ENCODE assay signal across 9 cellular contexts in the genomic region with DNA sequence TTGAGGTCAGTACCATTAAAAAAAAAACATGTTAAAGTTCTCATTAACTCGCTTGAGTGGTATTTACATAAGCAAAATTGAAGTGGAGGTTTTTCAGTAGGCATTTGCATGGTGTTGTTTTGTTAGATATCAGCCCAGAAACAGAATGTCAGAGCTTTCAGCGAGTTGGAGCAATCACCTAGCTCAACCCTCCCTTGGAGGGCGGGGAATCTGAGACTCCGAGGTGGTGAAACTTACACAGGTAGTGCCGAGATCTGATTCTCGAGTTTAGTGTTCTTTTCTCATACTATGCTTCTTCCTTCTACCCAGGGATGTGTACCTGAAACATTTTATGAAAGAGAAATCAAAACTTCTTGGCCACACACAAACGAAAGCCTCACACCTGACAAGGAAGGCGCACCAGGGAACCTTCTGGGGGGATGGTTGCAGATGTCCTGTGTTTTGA. TPM values are rescaled to one million over a fixed set of nuclear protein-coding genes. Genes with fewer than 3 reads are reported as not detected.
A peak's percentile ranks its signal among the peaks of the same experiment; 100 is the strongest.
DNase-seq lines count a peak whose midpoint lies in the region; ATAC-seq, FAIRE-seq and TF ChIP-seq lines count a peak whose summit lies in the region.
"Had no signal": no experiment of that assay in that cellular context is flagged by ENCODE, and none has a peak within 500 bp of the region (broad histone marks: within the 10 kb centered on the region; RNA-seq: fewer than 3 reads in every experiment).

No MANE protein-coding gene starts in this region.

- H4K20me1 ChIP-seq in endothelial cell of umbilical vein (replicated peaks; ENCODE audit: control insufficient read depth, extremely low read depth, insufficient read depth, low read length): peaks cover 2% of the 10 kb centered on the region

- no peaks in the 10 kb centered on the region for H3K27me3 ChIP-seq in endothelial cell of umbilical vein (ENCODE audit: control insufficient read depth in 2 of 2, insufficient read depth in 2 of 2, low read length in 2 of 2)
- no peaks in the 10 kb centered on the region for H3K27me3 ChIP-seq in stomach

- 27 to 57% (median 36%) methylated on average over 8 of the region's 8 CpGs for WGBS in stomach, 5 donors

- no peak overlapping the region for H3K4me3 Mint-ChIP-seq in activated CD4-positive, alpha-beta T cell treated with anti-CD3 and anti-CD28 coated beads, Interleukin-2, amount 10 ng/mL, durations not matched to agents 24 days and 14 days

- TF ChIP-seq CTCF in endothelial cell of umbilical vein (IDR thresholded peaks at IDR 0.05; ENCODE audit: extremely low read depth in 1 of 2, insufficient read depth in 1 of 2, low read depth in 1 of 2, low read length in 2 of 2) (no peak), stomach (IDR thresholded peaks at IDR 0.05) (no peak)

- POLR2A ChIA-PET in endothelial cell of umbilical vein (lab: Charles Lee): no interaction called here

- dilution Hi-C loops in endothelial cell of umbilical vein (cut with MboI; ENCODE audit: extremely low pct_ligation_motif_present, low sequenced_read_pairs): no loop called here

- H3K36me3 Mint-ChIP-seq in activated CD4-positive, alpha-beta T cell treated with anti-CD3 and anti-CD28 coated beads, Interleukin-2, amount 10 ng/mL, durations not matched to agents 24 days and 14 days (ENCODE audit: low read depth): peaks cover 64% of the 10 kb centered on the region

- peak overlapping the region; percentile 99 for H3K4me2 ChIP-seq in endothelial cell of umbilical vein (ENCODE audit: insufficient read depth, low read length)

- H3K9me1 ChIP-seq in endothelial cell of umbilical vein (replicated peaks; ENCODE audit: control insufficient read depth, extremely low read depth, insufficient read depth, low read length): no peaks in the 10 kb centered on the region

- intact Hi-C loops in activated CD4-positive, alpha-beta T cell treated with anti-CD3 and anti-CD28 coated beads, Interleukin-2, amount 10 ng/mL, durations not matched to agents 24 days and 14 days (cut with micrococcal nuclease): no loop called here
- intact Hi-C loops in endothelial cell of umbilical vein (cut with micrococcal nuclease): loop anchor here (5.0 kb wide), 1 partner anchor 90 kb away; no protein-coding TSS in a partner anchor
- intact Hi-C loops in stomach (cut with DNase I; ENCODE audit: low total_unique reads): loop anchor here (10.0 kb wide), 1 partner anchor 67 kb away; no protein-coding TSS in a partner anchor

- H3K79me2 ChIP-seq in endothelial cell of umbilical vein (ENCODE audit: control insufficient read depth, insufficient read depth, low read length): peaks cover 100% of the 10 kb centered on the region

- CTCF ChIA-PET in endothelial cell of umbilical vein (lab: Charles Lee): interaction anchor here (1.0 to 2.6 kb wide), 3 partner anchors 13 to 61 kb away, joined by 3 to 15 read pairs (median 13); no protein-coding TSS in a partner anchor

- ATAC-seq in HG03039 (IDR thresholded peaks at IDR 0.05; ENCODE audit: unreplicated experiment): peak; percentile 38

- TF ChIP-seq EP300 in stomach (IDR thresholded peaks at IDR 0.05): no peak

- H3K27ac ChIP-seq in endothelial cell of umbilical vein (ENCODE audit: insufficient read depth, low read depth, low read length) (peak overlapping the region; percentile 97), stomach (peak overlapping the region; percentile 82 to 99 (median 95))

- H3K36me3 ChIP-seq in endothelial cell of umbilical vein (ENCODE audit: control insufficient read depth in 2 of 2, extremely low read depth in 1 of 2, insufficient read depth in 2 of 2, low read length in 2 of 2) (peaks cover 37 to 59% of the 10 kb centered on the region in 2 experiments), stomach (peaks cover 12 to 59% (median 51%) of the 10 kb centered on the region in 4 donors)

- no peak for FAIRE-seq in endothelial cell of umbilical vein (lab: Jason Lieb, UNC)

- peak overlapping the region; percentile 38 for H3K27ac Mint-ChIP-seq in activated CD4-positive, alpha-beta T cell treated with anti-CD3 and anti-CD28 coated beads, Interleukin-2, amount 10 ng/mL, durations not matched to agents 24 days and 14 days

- no peak overlapping the region for H2AFZ ChIP-seq in endothelial cell of umbilical vein (ENCODE audit: low read depth, low read length)

- H3K4me1 ChIP-seq in endothelial cell of umbilical vein (ENCODE audit: control insufficient read depth, extremely low read depth, insufficient read depth, low read length): peaks cover 94% of the 10 kb centered on the region
- H3K4me1 ChIP-seq in stomach: peaks cover 52 to 99% (median 80%) of the 10 kb centered on the region in 4 donors

- no peaks in the 10 kb centered on the region for H3K9me3 Mint-ChIP-seq in activated CD4-positive, alpha-beta T cell treated with anti-CD3 and anti-CD28 coated beads, Interleukin-2, amount 10 ng/mL, durations not matched to agents 24 days and 14 days

- H3K4me1 Mint-ChIP-seq in activated CD4-positive, alpha-beta T cell treated with anti-CD3 and anti-CD28 coated beads, Interleukin-2, amount 10 ng/mL, durations not matched to agents 24 days and 14 days: peaks cover 56% of the 10 kb centered on the region

- TF ChIP-seq POLR2A in endothelial cell of umbilical vein (IDR thresholded peaks at IDR 0.05; ENCODE audit: low read depth, low read length) (no peak), stomach (IDR thresholded peaks at IDR 0.05) (no peak)

- DNase-seq in activated CD4-positive, alpha-beta T cell treated with anti-CD3 and anti-CD28 coated beads, Interleukin-2, amount 10 ng/mL, durations not matched to agents 24 days and 14 days: no peak
- no peak for DNase-seq in activated CD4-positive, alpha-beta T cell treated with anti-CD3 and anti-CD28 coated beads for 48 hours
- DNase-seq in endothelial cell of umbilical vein (ENCODE audit: low read depth, low spot score) (no peak), stomach (no peak), NCI-H345 (lab: John Stamatoyannopoulos, UW) (no peak), NCI-H1105 treated with DMSO at 0.1 percent for 48 hours (lab: John Stamatoyannopoulos, UW) (no peak)
- DNase-seq in stimulated activated CD4-positive, alpha-beta T cell treated with anti-CD3 and anti-CD28 coated beads, Interleukin-4, amount 100 ng/mL, for 1 hour: no peak
- DNase-seq: NCI-H446 treated with DMSO at 0.1 percent for 48 hours had no signal

- no TSS peak for BruUV-seq in endothelial cell of umbilical vein (replicated peaks; lab: Mats Ljungman, UMichigan)

- H3K4me3 ChIP-seq in endothelial cell of umbilical vein (replicated peaks in 1 of 3; ENCODE audit: insufficient read depth in 1 of 3, low read depth in 1 of 3, low read length in 3 of 3) (no peak overlapping the region), stomach (peak overlapping the region in 2 of 4 donors; percentile 15 to 31)

- H3K9me3 ChIP-seq in endothelial cell of umbilical vein (replicated peaks; ENCODE audit: control insufficient read depth, insufficient read depth, low read length) (no peaks in the 10 kb centered on the region), stomach (no peaks in the 10 kb centered on the region)

- H3K27me3 Mint-ChIP-seq in activated CD4-positive, alpha-beta T cell treated with anti-CD3 and anti-CD28 coated beads, Interleukin-2, amount 10 ng/mL, durations not matched to agents 24 days and 14 days: no peaks in the 10 kb centered on the region

- peak overlapping the region; percentile 76 for H3K9ac ChIP-seq in endothelial cell of umbilical vein (replicated peaks; ENCODE audit: extremely low read depth, insufficient read depth, low read length)

TF ChIP-seq in endothelial cell of umbilical vein, 7 proteins besides CTCF, POLR2A, EP300 and RAD21:
- TF ChIP-seq EZH2 (IDR thresholded peaks at IDR 0.05; ENCODE audit: borderline replicate concordance, low read depth, low read length, severe bottlenecking) (no peak), MAX (IDR thresholded peaks at IDR 0.05; ENCODE audit: insufficient read depth, insufficient read length) (no peak), JUN (IDR thresholded peaks at IDR 0.05; ENCODE audit: borderline replicate concordance, insufficient read depth, insufficient read length, low read depth) (no peak), GATA2 (IDR thresholded peaks at IDR 0.05; ENCODE audit: insufficient read depth, insufficient read length, low read depth, low read length) (no peak), POLR2AphosphoS5 (IDR thresholded peaks at IDR 0.05; ENCODE audit: insufficient read depth, low read depth, low read length) (no peak)

RNA-seq across cellular contexts. Expression of gene SEC14L1, which starts 6.6 kb away (rescaled TPM):
- 71.4 and 73.1 TPM in 2 replicates for total RNA-seq in activated CD4-positive, alpha-beta T cell treated with anti-CD3 and anti-CD28 coated beads, Interleukin-2, amount 10 ng/mL, durations not matched to agents 24 days and 14 days
- total RNA-seq in endothelial cell of umbilical vein (606 and 631 TPM in 2 replicates), stomach (100 to 1,000 TPM in 1 of 5 donors, 10 to 100 TPM in 3, 1 to 10 TPM in 1; 3.2 to 106 (median 60.1) TPM)
- polyA plus RNA-seq in endothelial cell of umbilical vein (215 and 276 TPM in 2 replicates), stomach (10 to 100 TPM; 17.0 to 39.5 (median 30.2) TPM)
- polyA plus RNA-seq in endothelial cell of umbilical vein (2011; cell fraction: cytosol; rRNA removed): 185 and 188 TPM in 2 replicates
- 360 and 367 TPM in 2 replicates for polyA plus RNA-seq in endothelial cell of umbilical vein (2011; cell fraction: nucleus; rRNA removed)
- 277 and 279 TPM in 2 replicates for polyA plus RNA-seq in endothelial cell of umbilical vein (2012)
- polyA minus RNA-seq in endothelial cell of umbilical vein: 250 TPM in 2 replicates
- polyA minus RNA-seq in endothelial cell of umbilical vein (2011; cell fraction: cytosol; rRNA and poly(A)+ RNA removed): 19.9 TPM
- polyA minus RNA-seq in endothelial cell of umbilical vein (2011; cell fraction: nucleus; rRNA and poly(A)+ RNA removed): 378 and 398 TPM in 2 replicates
